In genomic region chr3:47985376-47985775, GRCh38 we compare ENCODE assay signal across 1 cellular context.
TF ChIP-seq lines count a peak whose summit lies in the region.

No MANE protein-coding gene starts in this region.

TF ChIP-seq in HEK293, 187 proteins besides CTCF, POLR2A, EP300 and RAD21 (continued from another document):
- TF ChIP-seq, protein P1, sequence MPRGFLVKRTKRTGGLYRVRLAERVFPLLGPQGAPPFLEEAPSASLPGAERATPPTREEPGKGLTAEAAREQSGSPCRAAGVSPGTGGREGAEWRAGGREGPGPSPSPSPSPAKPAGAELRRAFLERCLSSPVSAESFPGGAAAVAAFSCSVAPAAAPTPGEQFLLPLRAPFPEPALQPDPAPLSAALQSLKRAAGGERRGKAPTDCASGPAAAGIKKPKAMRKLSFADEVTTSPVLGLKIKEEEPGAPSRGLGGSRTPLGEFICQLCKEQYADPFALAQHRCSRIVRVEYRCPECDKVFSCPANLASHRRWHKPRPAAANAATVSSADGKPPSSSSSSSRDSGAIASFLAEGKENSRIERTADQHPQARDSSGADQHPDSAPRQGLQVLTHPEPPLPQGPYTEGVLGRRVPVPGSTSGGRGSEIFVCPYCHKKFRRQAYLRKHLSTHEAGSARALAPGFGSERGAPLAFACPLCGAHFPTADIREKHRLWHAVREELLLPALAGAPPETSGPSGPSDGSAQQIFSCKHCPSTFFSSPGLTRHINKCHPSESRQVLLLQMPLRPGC (tag by site-specific recombination; IDR thresholded peaks at IDR 0.05) = 0 out of 2 replicates have a peak, but pooled peaks have one; percentile 41
- no peak for TF ChIP-seq SALL2 (tag by site-specific recombination; IDR thresholded peaks at IDR 0.05; ENCODE audit: borderline replicate concordance)
- no peak for TF ChIP-seq ZNF202 (tag by site-specific recombination; IDR thresholded peaks at IDR 0.05; ENCODE audit: borderline replicate concordance)
- peak; percentile 21; the same call in 1 of the 2 replicates for TF ChIP-seq ZBTB17 (tag by site-specific recombination; IDR thresholded peaks at IDR 0.05)
- TF ChIP-seq ZNF335 (tag by site-specific recombination; conservative IDR thresholded peaks at IDR 0.05) = no peak
- TF ChIP-seq, protein P2, sequence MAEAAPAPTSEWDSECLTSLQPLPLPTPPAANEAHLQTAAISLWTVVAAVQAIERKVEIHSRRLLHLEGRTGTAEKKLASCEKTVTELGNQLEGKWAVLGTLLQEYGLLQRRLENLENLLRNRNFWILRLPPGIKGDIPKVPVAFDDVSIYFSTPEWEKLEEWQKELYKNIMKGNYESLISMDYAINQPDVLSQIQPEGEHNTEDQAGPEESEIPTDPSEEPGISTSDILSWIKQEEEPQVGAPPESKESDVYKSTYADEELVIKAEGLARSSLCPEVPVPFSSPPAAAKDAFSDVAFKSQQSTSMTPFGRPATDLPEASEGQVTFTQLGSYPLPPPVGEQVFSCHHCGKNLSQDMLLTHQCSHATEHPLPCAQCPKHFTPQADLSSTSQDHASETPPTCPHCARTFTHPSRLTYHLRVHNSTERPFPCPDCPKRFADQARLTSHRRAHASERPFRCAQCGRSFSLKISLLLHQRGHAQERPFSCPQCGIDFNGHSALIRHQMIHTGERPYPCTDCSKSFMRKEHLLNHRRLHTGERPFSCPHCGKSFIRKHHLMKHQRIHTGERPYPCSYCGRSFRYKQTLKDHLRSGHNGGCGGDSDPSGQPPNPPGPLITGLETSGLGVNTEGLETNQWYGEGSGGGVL (tag by site-specific recombination; IDR thresholded peaks at IDR 0.05) = no peak
- peak; percentile 78 for TF ChIP-seq ZNF629 (tag by site-specific recombination; IDR thresholded peaks at IDR 0.05)
